21 cellular contexts compared by ENCODE assay signal in the genomic region with DNA sequence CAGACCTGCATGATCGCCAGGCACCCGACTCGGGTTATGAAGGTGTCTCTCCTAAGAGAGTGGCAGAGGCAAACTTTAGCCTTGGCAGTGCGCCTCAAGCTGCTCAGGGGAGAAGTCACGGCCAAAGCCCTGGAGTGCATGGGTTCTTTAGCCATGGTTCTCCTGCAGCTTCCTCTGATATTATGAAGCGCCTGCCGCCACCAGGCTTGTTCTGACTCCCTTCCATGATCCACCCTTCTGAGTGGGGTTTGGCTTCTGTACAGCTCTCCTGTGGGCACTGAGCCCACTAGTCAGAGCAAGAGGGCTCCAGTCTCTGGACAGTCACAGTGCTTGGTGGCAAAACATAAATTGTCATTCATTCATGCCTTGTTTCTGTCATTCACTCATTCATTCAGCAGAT. TPM values are rescaled to one million over a fixed set of nuclear protein-coding genes. Genes with fewer than 3 reads are reported as not detected.
A peak's percentile ranks its signal among the peaks of the same experiment; 100 is the strongest.
DNase-seq lines count a peak whose midpoint lies in the region; ATAC-seq and TF ChIP-seq lines count a peak whose summit lies in the region.
"Had no signal": no experiment of that assay in that cellular context is flagged by ENCODE, and none has a peak within 500 bp of the region (broad histone marks: within the 10 kb centered on the region; RNA-seq: fewer than 3 reads in every experiment).

No MANE protein-coding gene starts in this region.

- no peak for TF ChIP-seq CTCF in endothelial cell (IDR thresholded peaks at IDR 0.05; ENCODE audit: unreplicated experiment)

- ATAC-seq in GM21447 (IDR thresholded peaks at IDR 0.05; ENCODE audit: unreplicated experiment): no peak

- CTCF ChIA-PET in activated CD4-positive, alpha-beta T cell treated with anti-CD3 and anti-CD28 coated beads, Interleukin-2, amount 10 ng/mL, durations not matched to agents 7 days and 5 days (lab: Charles Lee): interaction anchor here (1.4 to 2.1 kb wide), 3 partner anchors 10 to 78 kb away, joined by 3 to 8 read pairs (median 5); no protein-coding TSS in a partner anchor

- H3K36me3 ChIP-seq in KOPT-K1 (ENCODE audit: insufficient read depth, low read length): no peaks in the 10 kb centered on the region
- no peaks in the 10 kb centered on the region for H3K36me3 ChIP-seq in mesenchymal stem cell (ENCODE audit: control insufficient read depth in 1 of 2, insufficient read depth in 2 of 2, low read depth in 1 of 2, low read length in 2 of 2)
- H3K36me3 ChIP-seq: MG63, Peyer's patch had no signal

- no peak overlapping the region for H4K91ac ChIP-seq in mesenchymal stem cell (ENCODE audit: low read length)

- H3K4me2 ChIP-seq in mesenchymal stem cell (ENCODE audit: low read length, poor library complexity, severe bottlenecking): no peak overlapping the region

- H2BK12ac ChIP-seq in mesenchymal stem cell (ENCODE audit: low read length in 2 of 2): peak overlapping the region; percentile 6 to 10

- H3K9me3 ChIP-seq in KOPT-K1 (ENCODE audit: insufficient read depth, low read length, poor library complexity, severe bottlenecking) (no peaks in the 10 kb centered on the region), mesenchymal stem cell (ENCODE audit: control insufficient read depth, low read length) (no peaks in the 10 kb centered on the region)
- H3K9me3 ChIP-seq: MG63, Peyer's patch had no signal

- peaks cover 9% of the 10 kb centered on the region for H3K36me3 Mint-ChIP-seq in activated CD4-positive, alpha-beta T cell treated with anti-CD3 and anti-CD28 coated beads, Interleukin-2, amount 10 ng/mL, durations not matched to agents 7 days and 5 days (ENCODE audit: low read depth)
- H3K36me3 Mint-ChIP-seq in endothelial cell (ENCODE audit: low read depth, unreplicated experiment): no peaks in the 10 kb centered on the region

- no peaks in the 10 kb centered on the region for H3K79me1 ChIP-seq in mesenchymal stem cell (replicated peaks; ENCODE audit: low read length, poor library complexity, severe bottlenecking)

- peaks cover 0 to 8% of the 10 kb centered on the region in 2 experiments for H3K27me3 ChIP-seq in mesenchymal stem cell (ENCODE audit: control insufficient read depth in 1 of 2, insufficient read depth in 1 of 2, low read length in 2 of 2)
- H3K27me3 ChIP-seq: MG63, Peyer's patch had no signal

- peaks cover 43% of the 10 kb centered on the region for H3K4me1 Mint-ChIP-seq in activated CD4-positive, alpha-beta T cell treated with anti-CD3 and anti-CD28 coated beads, Interleukin-2, amount 10 ng/mL, durations not matched to agents 7 days and 5 days
- peaks cover 26% of the 10 kb centered on the region for H3K4me1 Mint-ChIP-seq in endothelial cell (ENCODE audit: unreplicated experiment)

- H2BK5ac ChIP-seq in mesenchymal stem cell (ENCODE audit: low read depth, low read length, poor library complexity, severe bottlenecking): no peak overlapping the region

- H4K8ac ChIP-seq in mesenchymal stem cell (ENCODE audit: low read length): no peak overlapping the region

- no peak overlapping the region for H3K9ac ChIP-seq in mesenchymal stem cell (ENCODE audit: low read length)

- H2BK120ac ChIP-seq in mesenchymal stem cell (ENCODE audit: low read depth, low read length): no peak overlapping the region

- no peak for DNase-seq in activated CD4-positive, alpha-beta T cell treated with anti-CD3 and anti-CD28 coated beads, Interleukin-2, amount 10 ng/mL, durations not matched to agents 7 days and 5 days
- DNase-seq in activated CD4-positive, alpha-beta T cell treated with anti-CD3 and anti-CD28 coated beads, Interleukin-2, amount 50 U/mL, for 1 hour: no peak
- DNase-seq in mesenchymal stem cell (no peak), endothelial cell (ENCODE audit: low spot score) (no peak)
- DNase-seq in stimulated activated CD4-positive, alpha-beta T cell treated with anti-CD3 and anti-CD28 coated beads, Interleukin-4, amount 100 ng/mL, for 1 hour: no peak
- DNase-seq: Calu3, DND-41, KBM-7, MG63, NCI-H1105 treated with DMSO at 0.1 percent for 48 hours, NCI-H2029, NCI-H446 treated with DMSO at 0.1 percent for 48 hours, NCI-H526, NCI-H82, Peyer's patch, SHP77 treated with DMSO at 0.1 percent for 48 hours had no signal

- 81% methylated on average over 7 of the region's 7 CpGs for WGBS in mesenchymal stem cell

- H3K9me3 Mint-ChIP-seq in activated CD4-positive, alpha-beta T cell treated with anti-CD3 and anti-CD28 coated beads, Interleukin-2, amount 10 ng/mL, durations not matched to agents 7 days and 5 days: no peaks in the 10 kb centered on the region
- no peaks in the 10 kb centered on the region for H3K9me3 Mint-ChIP-seq in endothelial cell (ENCODE audit: unreplicated experiment)

- H3K27ac ChIP-seq in KOPT-K1 (ENCODE audit: low read depth, low read length, poor library complexity, severe bottlenecking) (peak overlapping the region; percentile 86), mesenchymal stem cell (ENCODE audit: low read length, poor library complexity, severe bottlenecking) (no peak overlapping the region)
- H3K27ac ChIP-seq: Peyer's patch had no signal

- no peak overlapping the region for H2BK15ac ChIP-seq in mesenchymal stem cell (ENCODE audit: low read depth, poor library complexity, severe bottlenecking)

- no peak overlapping the region for H3K4ac ChIP-seq in mesenchymal stem cell (ENCODE audit: low read depth in 1 of 2, low read length in 2 of 2)

- H3K4me3 Mint-ChIP-seq in activated CD4-positive, alpha-beta T cell treated with anti-CD3 and anti-CD28 coated beads, Interleukin-2, amount 10 ng/mL, durations not matched to agents 7 days and 5 days: no peak overlapping the region
- H3K4me3 Mint-ChIP-seq in endothelial cell (ENCODE audit: unreplicated experiment): no peak overlapping the region

- no peak overlapping the region for H3K23ac ChIP-seq in mesenchymal stem cell (ENCODE audit: low read length in 2 of 2)

- no peak overlapping the region for H3K18ac ChIP-seq in mesenchymal stem cell (ENCODE audit: low read depth in 1 of 2, low read length in 2 of 2)

- no peak overlapping the region for H2AFZ ChIP-seq in mesenchymal stem cell (ENCODE audit: low read depth, low read length)

- H3K4me1 ChIP-seq in mesenchymal stem cell (ENCODE audit: control insufficient read depth, insufficient read depth, low read depth, low read length): peaks cover 5% of the 10 kb centered on the region

- POLR2A ChIA-PET in activated CD4-positive, alpha-beta T cell treated with anti-CD3 and anti-CD28 coated beads, Interleukin-2, amount 10 ng/mL, durations not matched to agents 7 days and 5 days (lab: Charles Lee): no interaction called here

- H2AK5ac ChIP-seq in mesenchymal stem cell (ENCODE audit: low read length, severe bottlenecking): no peak overlapping the region

- H3K27ac Mint-ChIP-seq in activated CD4-positive, alpha-beta T cell treated with anti-CD3 and anti-CD28 coated beads, Interleukin-2, amount 10 ng/mL, durations not matched to agents 7 days and 5 days: peak overlapping the region; percentile 50
- no peak overlapping the region for H3K27ac Mint-ChIP-seq in endothelial cell (ENCODE audit: unreplicated experiment)

- H3K14ac ChIP-seq in mesenchymal stem cell (ENCODE audit: low read length in 2 of 2): no peak overlapping the region

- no peak overlapping the region for H3K4me3 ChIP-seq in mesenchymal stem cell (ENCODE audit: insufficient read depth in 1 of 2, low read depth in 1 of 2, low read length in 2 of 2)
- H3K4me3 ChIP-seq: MG63, Peyer's patch had no signal

- peaks cover under 1% of the 10 kb centered on the region for H3K27me3 Mint-ChIP-seq in activated CD4-positive, alpha-beta T cell treated with anti-CD3 and anti-CD28 coated beads, Interleukin-2, amount 10 ng/mL, durations not matched to agents 7 days and 5 days
- peaks cover 15% of the 10 kb centered on the region for H3K27me3 Mint-ChIP-seq in endothelial cell (ENCODE audit: unreplicated experiment)

RNA-seq across cellular contexts. Expression of a gene that starts 25.9 kb away (rescaled TPM):
- 100 to 1,000 TPM in 1 of 2 experiments, 10 to 100 TPM in 1; 99.3 to 101 TPM for total RNA-seq in activated CD4-positive, alpha-beta T cell treated with anti-CD3 and anti-CD28 coated beads, Interleukin-2, amount 10 ng/mL, durations not matched to agents 7 days and 5 days
- 178 TPM for polyA plus RNA-seq in mesenchymal stem cell (2013, experiment 1 of 2)
- polyA plus RNA-seq in mesenchymal stem cell (2013, experiment 2 of 2): 177 TPM
- 78.5 TPM for total RNA-seq in endothelial cell (ENCODE audit: unreplicated experiment)

RNA-seq across cellular contexts. Expression of a gene that starts 38.4 kb away (rescaled TPM):
- not detected for total RNA-seq in activated CD4-positive, alpha-beta T cell treated with anti-CD3 and anti-CD28 coated beads, Interleukin-2, amount 10 ng/mL, durations not matched to agents 7 days and 5 days
- not detected for polyA plus RNA-seq in mesenchymal stem cell (2013, experiment 1 of 2)
- polyA plus RNA-seq in mesenchymal stem cell (2013, experiment 2 of 2): not detected
- total RNA-seq in endothelial cell (ENCODE audit: unreplicated experiment): not detected
- total RNA-seq: A172, Calu3, HT1080, Peyer's patch had no signal
- polyA plus RNA-seq: BJ had no signal

RNA-seq across cellular contexts. Expression of a gene that starts 47.9 kb away (rescaled TPM):
- total RNA-seq in activated CD4-positive, alpha-beta T cell treated with anti-CD3 and anti-CD28 coated beads, Interleukin-2, amount 10 ng/mL, durations not matched to agents 7 days and 5 days: 10 to 100 TPM; 34.0 to 39.1 TPM
- 87.9 TPM for polyA plus RNA-seq in mesenchymal stem cell (2013, experiment 1 of 2)
- 88.5 TPM for polyA plus RNA-seq in mesenchymal stem cell (2013, experiment 2 of 2)
- total RNA-seq in endothelial cell (ENCODE audit: unreplicated experiment): 31.7 TPM

RNA-seq across cellular contexts. Expression of a gene that starts 48.3 kb away (rescaled TPM):
- total RNA-seq in activated CD4-positive, alpha-beta T cell treated with anti-CD3 and anti-CD28 coated beads, Interleukin-2, amount 10 ng/mL, durations not matched to agents 7 days and 5 days: 10 to 100 TPM; 42.3 to 51.1 TPM
- 44.9 TPM for polyA plus RNA-seq in mesenchymal stem cell (2013, experiment 1 of 2)
- 43.4 TPM for polyA plus RNA-seq in mesenchymal stem cell (2013, experiment 2 of 2)
- 67.6 TPM for total RNA-seq in endothelial cell (ENCODE audit: unreplicated experiment)

RNA-seq across cellular contexts. Expression of a gene that starts 57.4 kb away (rescaled TPM):
- total RNA-seq in activated CD4-positive, alpha-beta T cell treated with anti-CD3 and anti-CD28 coated beads, Interleukin-2, amount 10 ng/mL, durations not matched to agents 7 days and 5 days: 1 to 10 TPM; 1.0 to 1.2 TPM
- 5.1 TPM for polyA plus RNA-seq in mesenchymal stem cell (2013, experiment 1 of 2)
- 5.5 TPM for polyA plus RNA-seq in mesenchymal stem cell (2013, experiment 2 of 2)
- 0.77 TPM for total RNA-seq in endothelial cell (ENCODE audit: unreplicated experiment)
- total RNA-seq: A172 had no signal
- polyA plus RNA-seq: BJ had no signal
